In genomic region chr4:1718095-1718850, GRCh38 we compare ENCODE assay signal across 9 cellular contexts. TPM values are rescaled to one million over a fixed set of nuclear protein-coding genes. Genes with fewer than 3 reads are reported as not detected.
DNase-seq lines count a peak whose midpoint lies in the region; ATAC-seq and TF ChIP-seq lines count a peak whose summit lies in the region.
"Had no signal": no experiment of that assay in that cellular context is flagged by ENCODE, and none has a peak within 500 bp of the region (broad histone marks: within the 10 kb centered on the region; RNA-seq: fewer than 3 reads in every experiment).

No MANE protein-coding gene starts in this region.

- H3K27me3 ChIP-seq in stomach = no peaks in the 10 kb centered on the region

- H3K27ac ChIP-seq in RWPE1 = peak overlapping the region; percentile 96
- peak overlapping the region; percentile 52 to 97 (median 65) for H3K27ac ChIP-seq in stomach

- H3K9me3 ChIP-seq in stomach = no peaks in the 10 kb centered on the region

- CTCF ChIA-PET in activated naive CD4-positive, alpha-beta T cell treated with anti-CD3 and anti-CD28 coated beads for 36 hours (lab: Charles Lee) = interaction anchor here (2.9 kb wide), 1 partner anchor 25 kb away, joined by 16 read pairs; no protein-coding TSS in a partner anchor
- CTCF ChIA-PET in RWPE1 (lab: Yijun Ruan, JAX) = interaction anchor here (1.0 kb wide), 1 partner anchor 9 kb away, joined by 3 read pairs; no protein-coding TSS in a partner anchor

- peaks cover 66 to 90% (median 84%) of the 10 kb centered on the region in 4 donors for H3K4me1 ChIP-seq in stomach

- no peak for TF ChIP-seq CTCF in RWPE1 (conservative IDR thresholded peaks at IDR 0.05; ENCODE audit: low read depth)
- TF ChIP-seq CTCF in stomach (IDR thresholded peaks at IDR 0.05) = no peak

- peak overlapping the region in 1 of 4 donors; percentile 6 for H3K4me3 ChIP-seq in stomach

- H3K27me3 Mint-ChIP-seq in activated naive CD4-positive, alpha-beta T cell treated with anti-CD3 and anti-CD28 coated beads for 36 hours (ENCODE audit: low read depth) = no peaks in the 10 kb centered on the region

- no peak for DNase-seq in activated naive CD4-positive, alpha-beta T cell treated with anti-CD3 and anti-CD28 coated beads for 36 hours
- DNase-seq in activated naive CD4-positive, alpha-beta T cell treated with anti-CD3 and anti-CD28 coated beads, Interleukin-2, amount 50 U/mL, for 16 hours = no peak
- DNase-seq in RWPE1 (ENCODE audit: low spot score) (no peak), hepatic stellate cell (ENCODE audit: low spot score) (peak; percentile 3), stomach (peak; percentile 82), hypothalamus (lab: John Stamatoyannopoulos, UW) (no peak), SW480 (ENCODE audit: low spot score) (no peak)
- DNase-seq: NCI-H774 had no signal

- no peak for TF ChIP-seq EP300 in stomach (IDR thresholded peaks at IDR 0.05)

- peaks cover 55% of the 10 kb centered on the region for H3K4me1 Mint-ChIP-seq in activated naive CD4-positive, alpha-beta T cell treated with anti-CD3 and anti-CD28 coated beads for 36 hours (ENCODE audit: low read depth)

- POLR2A ChIA-PET in RWPE1 (lab: Yijun Ruan, JAX; ENCODE audit: low non-redundant PET) = no interaction called here

- intact Hi-C loops in activated naive CD4-positive, alpha-beta T cell treated with anti-CD3 and anti-CD28 coated beads for 36 hours (cut with micrococcal nuclease) = no loop called here
- intact Hi-C loops in stomach (cut with DNase I; ENCODE audit: low total_unique reads) = no loop called here

- no peak for ATAC-seq in HG02623 (IDR thresholded peaks at IDR 0.05; ENCODE audit: unreplicated experiment)

- no peaks in the 10 kb centered on the region for H3K9me3 Mint-ChIP-seq in activated naive CD4-positive, alpha-beta T cell treated with anti-CD3 and anti-CD28 coated beads for 36 hours

- peak overlapping the region; percentile 31 for H3K4me3 Mint-ChIP-seq in activated naive CD4-positive, alpha-beta T cell treated with anti-CD3 and anti-CD28 coated beads for 36 hours

- H3K27ac Mint-ChIP-seq in activated naive CD4-positive, alpha-beta T cell treated with anti-CD3 and anti-CD28 coated beads for 36 hours = peak overlapping the region; percentile 72

- H3K36me3 ChIP-seq in stomach = peaks cover 0 to 32% (median 26%) of the 10 kb centered on the region in 4 donors

- no peak for TF ChIP-seq POLR2A in stomach (IDR thresholded peaks at IDR 0.05)

- 35 to 52% (median 39%) methylated on average over 28 to 31 of the region's 31 CpGs for WGBS in stomach, 5 donors

- H3K36me3 Mint-ChIP-seq in activated naive CD4-positive, alpha-beta T cell treated with anti-CD3 and anti-CD28 coated beads for 36 hours (ENCODE audit: low read depth) = peaks cover 42% of the 10 kb centered on the region

RNA-seq across cellular contexts. Expression of gene TMEM129, which starts 2.9 kb away (rescaled TPM):
- 10 to 100 TPM; 19.0 to 19.8 TPM for total RNA-seq in activated naive CD4-positive, alpha-beta T cell treated with anti-CD3 and anti-CD28 coated beads for 36 hours
- 100 to 1,000 TPM in 2 of 5 donors, 10 to 100 TPM in 2, 1 to 10 TPM in 1; 9.9 to 171 (median 41.6) TPM for total RNA-seq in stomach
- polyA plus RNA-seq in stomach = 10 to 100 TPM; 13.7 to 29.9 (median 19.1) TPM

RNA-seq across cellular contexts. Expression of gene TACC3, which starts 3.0 kb away (rescaled TPM):
- total RNA-seq in activated naive CD4-positive, alpha-beta T cell treated with anti-CD3 and anti-CD28 coated beads for 36 hours = 100 to 1,000 TPM; 246 to 264 TPM
- 10 to 100 TPM in 4 of 5 donors, 1 to 10 TPM in 1; 9.5 to 74.1 (median 30.9) TPM for total RNA-seq in stomach
- polyA plus RNA-seq in stomach = 10 to 100 TPM in 2 of 3 donors, 1 to 10 TPM in 1; 7.2 to 22.7 (median 14.3) TPM

RNA-seq across cellular contexts. Expression of gene SLBP, which starts 6.2 kb away (rescaled TPM):
- total RNA-seq in activated naive CD4-positive, alpha-beta T cell treated with anti-CD3 and anti-CD28 coated beads for 36 hours = 10 to 100 TPM; 75.4 to 77.1 TPM
- 100 to 1,000 TPM in 3 of 5 donors, 10 to 100 TPM in 2; 28.3 to 163 (median 100) TPM for total RNA-seq in stomach
- 10 to 100 TPM; 30.9 to 35.6 (median 32.5) TPM for polyA plus RNA-seq in stomach

RNA-seq across cellular contexts. Expression of gene FAM53A, which starts 34.2 kb away (rescaled TPM):
- 1 to 10 TPM; 2.6 to 3.0 TPM for total RNA-seq in activated naive CD4-positive, alpha-beta T cell treated with anti-CD3 and anti-CD28 coated beads for 36 hours
- under 1 TPM in 1 of 5 donors, not detected in 4; 0.73 TPM for total RNA-seq in stomach
- 1 to 10 TPM; 1.4 to 2.8 (median 2.1) TPM for polyA plus RNA-seq in stomach

Comparison
In these comparisons a context has a peak if more than half of its experiments do, and no peak if none do; other contexts are left out.
1. DNase-seq: peak in hepatic stellate cell (single experiment) and stomach (single experiment); none in activated naive CD4-positive, alpha-beta T cell treated with anti-CD3 and anti-CD28 coated beads for 36 hours (single experiment), activated naive CD4-positive, alpha-beta T cell treated with anti-CD3 and anti-CD28 coated beads, Interleukin-2, amount 50 U/mL, for 16 hours (single experiment), RWPE1 (single experiment), hypothalamus (0 of 51) and SW480 (single experiment).